ENCODE assay signal across 8 cellular contexts in genomic region chr5:172659909-172660628, GRCh38. TPM values are rescaled to one million over a fixed set of nuclear protein-coding genes. Genes with fewer than 3 reads are reported as not detected.
DNase-seq lines count a peak whose midpoint lies in the region; ATAC-seq and TF ChIP-seq lines count a peak whose summit lies in the region.

No MANE protein-coding gene starts in this region.

- no peaks in the 10 kb centered on the region for H3K36me3 ChIP-seq in GM23338 (ENCODE audit: insufficient read depth)
- H3K36me3 ChIP-seq in neuron (ENCODE audit: insufficient read depth, low read length): no peaks in the 10 kb centered on the region

- H3K27me3 Mint-ChIP-seq in GM23338 (ENCODE audit: insufficient read depth, low read depth, poor library complexity): peaks cover 5% of the 10 kb centered on the region

- no peak overlapping the region for H2AFZ ChIP-seq in GM23338
- H2AFZ ChIP-seq in neuron (ENCODE audit: low read depth, low read length): no peak overlapping the region

- H3K4me2 ChIP-seq in GM23338: no peak overlapping the region

- no peaks in the 10 kb centered on the region for H3F3A ChIP-seq in GM23338 (replicated peaks; ENCODE audit: low read depth)

- H3K4me3 ChIP-seq in GM23338: no peak overlapping the region
- H3K4me3 ChIP-seq in neuron (ENCODE audit: low read length): peak overlapping the region; percentile 32

- H3K4me1 ChIP-seq in GM23338 (ENCODE audit: insufficient read depth) (no peaks in the 10 kb centered on the region), neuron (ENCODE audit: insufficient read depth, low read length) (peaks cover 23% of the 10 kb centered on the region)

- H3K9me3 ChIP-seq in neuron (ENCODE audit: low read length): peaks cover 5% of the 10 kb centered on the region

- no peak for TF ChIP-seq CTCF in GM23338 (conservative IDR thresholded peaks at IDR 0.05; ENCODE audit: low read depth in 2 of 2)

- no peak overlapping the region for H3K27ac Mint-ChIP-seq in GM23338

- H3K36me3 Mint-ChIP-seq in GM23338 (ENCODE audit: low read depth): peaks cover 19% of the 10 kb centered on the region

- H3K9me3 Mint-ChIP-seq in GM23338: peaks cover 20% of the 10 kb centered on the region

- H4K20me1 ChIP-seq in GM23338 (replicated peaks; ENCODE audit: insufficient read depth): no peaks in the 10 kb centered on the region; the same call in 1 of the 2 replicates

- no peaks in the 10 kb centered on the region for H3K79me2 ChIP-seq in GM23338 (replicated peaks; ENCODE audit: insufficient read depth)

- H3K27me3 ChIP-seq in GM23338 (ENCODE audit: insufficient read depth) (no peaks in the 10 kb centered on the region), neuron (ENCODE audit: insufficient read depth, low read length) (no peaks in the 10 kb centered on the region)

- ATAC-seq in GM23338 (peak; percentile 81), SK-N-SH treated with all-trans-retinoic acid at 6 μM for 48 hours (peak; percentile 90), GM21529 (IDR thresholded peaks at IDR 0.05; ENCODE audit: unreplicated experiment) (no peak)

- peaks cover 8% of the 10 kb centered on the region for H3K4me1 Mint-ChIP-seq in GM23338

- H3K4me3 Mint-ChIP-seq in GM23338: no peak overlapping the region

- DNase-seq in GM23338 (ENCODE audit: low spot score): peak; percentile 53
- peak; percentile 20 for DNase-seq in fibroblast of the conjunctiva (ENCODE audit: low read depth)
- DNase-seq in foreskin melanocyte: no peak
- DNase-seq in middle frontal gyrus (ENCODE audit: extremely low spot score, low spot score): no peak
- no peak for DNase-seq in OCI-M1 (lab: John Stamatoyannopoulos, UW)

- H3K9me2 ChIP-seq in GM23338 (ENCODE audit: insufficient read depth): no peaks in the 10 kb centered on the region

- no peak overlapping the region for H3K27ac ChIP-seq in GM23338 (ENCODE audit: low read depth)

TF ChIP-seq in GM23338, 12 proteins besides CTCF, POLR2A, EP300 and RAD21 (continues in another document):
- TF ChIP-seq NANOG (IDR thresholded peaks at IDR 0.05; ENCODE audit: borderline replicate concordance): no peak
- no peak for TF ChIP-seq EZH2 (IDR thresholded peaks at IDR 0.05; ENCODE audit: low read depth, unreplicated experiment)
- TF ChIP-seq, protein P1, sequence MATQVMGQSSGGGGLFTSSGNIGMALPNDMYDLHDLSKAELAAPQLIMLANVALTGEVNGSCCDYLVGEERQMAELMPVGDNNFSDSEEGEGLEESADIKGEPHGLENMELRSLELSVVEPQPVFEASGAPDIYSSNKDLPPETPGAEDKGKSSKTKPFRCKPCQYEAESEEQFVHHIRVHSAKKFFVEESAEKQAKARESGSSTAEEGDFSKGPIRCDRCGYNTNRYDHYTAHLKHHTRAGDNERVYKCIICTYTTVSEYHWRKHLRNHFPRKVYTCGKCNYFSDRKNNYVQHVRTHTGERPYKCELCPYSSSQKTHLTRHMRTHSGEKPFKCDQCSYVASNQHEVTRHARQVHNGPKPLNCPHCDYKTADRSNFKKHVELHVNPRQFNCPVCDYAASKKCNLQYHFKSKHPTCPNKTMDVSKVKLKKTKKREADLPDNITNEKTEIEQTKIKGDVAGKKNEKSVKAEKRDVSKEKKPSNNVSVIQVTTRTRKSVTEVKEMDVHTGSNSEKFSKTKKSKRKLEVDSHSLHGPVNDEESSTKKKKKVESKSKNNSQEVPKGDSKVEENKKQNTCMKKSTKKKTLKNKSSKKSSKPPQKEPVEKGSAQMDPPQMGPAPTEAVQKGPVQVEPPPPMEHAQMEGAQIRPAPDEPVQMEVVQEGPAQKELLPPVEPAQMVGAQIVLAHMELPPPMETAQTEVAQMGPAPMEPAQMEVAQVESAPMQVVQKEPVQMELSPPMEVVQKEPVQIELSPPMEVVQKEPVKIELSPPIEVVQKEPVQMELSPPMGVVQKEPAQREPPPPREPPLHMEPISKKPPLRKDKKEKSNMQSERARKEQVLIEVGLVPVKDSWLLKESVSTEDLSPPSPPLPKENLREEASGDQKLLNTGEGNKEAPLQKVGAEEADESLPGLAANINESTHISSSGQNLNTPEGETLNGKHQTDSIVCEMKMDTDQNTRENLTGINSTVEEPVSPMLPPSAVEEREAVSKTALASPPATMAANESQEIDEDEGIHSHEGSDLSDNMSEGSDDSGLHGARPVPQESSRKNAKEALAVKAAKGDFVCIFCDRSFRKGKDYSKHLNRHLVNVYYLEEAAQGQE (IDR thresholded peaks at IDR 0.05; ENCODE audit: unreplicated experiment): no peak
- TF ChIP-seq STAT1 (IDR thresholded peaks at IDR 0.05; ENCODE audit: unreplicated experiment): no peak

TF ChIP-seq in SK-N-SH treated with all-trans-retinoic acid at 6 μM for 48 hours, 23 proteins besides CTCF, POLR2A, EP300 and RAD21:
- TF ChIP-seq CREB5 (CRISPR knock-in tag; IDR thresholded peaks at IDR 0.05; ENCODE audit: low read depth): 0 out of 2 replicates have a peak, but pooled peaks have one; percentile 11
- 0 out of 2 replicates have a peak, but pooled peaks have one; percentile 14 for TF ChIP-seq ISL1 (CRISPR knock-in tag; IDR thresholded peaks at IDR 0.05)
- no peak for TF ChIP-seq GLIS3 (CRISPR knock-in tag; IDR thresholded peaks at IDR 0.05)
- 0 out of 2 replicates have a peak, but pooled peaks have one; percentile 11 for TF ChIP-seq TCF4 (CRISPR knock-in tag; IDR thresholded peaks at IDR 0.05; ENCODE audit: borderline replicate concordance)
- TF ChIP-seq, protein P2, sequence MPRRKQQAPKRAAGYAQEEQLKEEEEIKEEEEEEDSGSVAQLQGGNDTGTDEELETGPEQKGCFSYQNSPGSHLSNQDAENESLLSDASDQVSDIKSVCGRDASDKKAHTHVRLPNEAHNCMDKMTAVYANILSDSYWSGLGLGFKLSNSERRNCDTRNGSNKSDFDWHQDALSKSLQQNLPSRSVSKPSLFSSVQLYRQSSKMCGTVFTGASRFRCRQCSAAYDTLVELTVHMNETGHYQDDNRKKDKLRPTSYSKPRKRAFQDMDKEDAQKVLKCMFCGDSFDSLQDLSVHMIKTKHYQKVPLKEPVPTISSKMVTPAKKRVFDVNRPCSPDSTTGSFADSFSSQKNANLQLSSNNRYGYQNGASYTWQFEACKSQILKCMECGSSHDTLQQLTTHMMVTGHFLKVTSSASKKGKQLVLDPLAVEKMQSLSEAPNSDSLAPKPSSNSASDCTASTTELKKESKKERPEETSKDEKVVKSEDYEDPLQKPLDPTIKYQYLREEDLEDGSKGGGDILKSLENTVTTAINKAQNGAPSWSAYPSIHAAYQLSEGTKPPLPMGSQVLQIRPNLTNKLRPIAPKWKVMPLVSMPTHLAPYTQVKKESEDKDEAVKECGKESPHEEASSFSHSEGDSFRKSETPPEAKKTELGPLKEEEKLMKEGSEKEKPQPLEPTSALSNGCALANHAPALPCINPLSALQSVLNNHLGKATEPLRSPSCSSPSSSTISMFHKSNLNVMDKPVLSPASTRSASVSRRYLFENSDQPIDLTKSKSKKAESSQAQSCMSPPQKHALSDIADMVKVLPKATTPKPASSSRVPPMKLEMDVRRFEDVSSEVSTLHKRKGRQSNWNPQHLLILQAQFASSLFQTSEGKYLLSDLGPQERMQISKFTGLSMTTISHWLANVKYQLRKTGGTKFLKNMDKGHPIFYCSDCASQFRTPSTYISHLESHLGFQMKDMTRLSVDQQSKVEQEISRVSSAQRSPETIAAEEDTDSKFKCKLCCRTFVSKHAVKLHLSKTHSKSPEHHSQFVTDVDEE (CRISPR knock-in tag; IDR thresholded peaks at IDR 0.05): no peak
- TF ChIP-seq SNAI2 (CRISPR knock-in tag; IDR thresholded peaks at IDR 0.05): no peak
- no peak for TF ChIP-seq ARNTL (CRISPR knock-in tag; IDR thresholded peaks at IDR 0.05; ENCODE audit: borderline replicate concordance, low read depth)
- no peak for TF ChIP-seq CSDC2 (CRISPR knock-in tag; IDR thresholded peaks at IDR 0.05)
- TF ChIP-seq ESRRG (CRISPR knock-in tag; IDR thresholded peaks at IDR 0.05): no peak
- TF ChIP-seq ZNF565 (CRISPR knock-in tag; conservative IDR thresholded peaks at IDR 0.05; ENCODE audit: low read depth): no peak
TF ChIP-seq in SK-N-SH treated with all-trans-retinoic acid at 6 μM for 48 hours: peak in this region for 3.

RNA-seq across cellular contexts. Expression of gene NEURL1B, which starts 19.0 kb away (rescaled TPM):
- total RNA-seq in GM23338 (2014; rRNA removed; shearing (Covaris generic)): 11.4 and 13.3 TPM in 2 replicates
- 1.9 and 2.1 TPM in 2 replicates for polyA plus RNA-seq in GM23338 (2016; fragmentation: Nextera tagmentation; extraction: Ambion mirVana)

Comparison
In these comparisons a context has a peak if more than half of its experiments do, and no peak if none do; other contexts are left out.
1. DNase-seq: peak in GM23338 (single experiment) and fibroblast of the conjunctiva (single experiment); none in foreskin melanocyte (single experiment), middle frontal gyrus (single experiment) and OCI-M1 (single experiment).